1 cellular context compared by ENCODE assay signal in the genomic region with DNA sequence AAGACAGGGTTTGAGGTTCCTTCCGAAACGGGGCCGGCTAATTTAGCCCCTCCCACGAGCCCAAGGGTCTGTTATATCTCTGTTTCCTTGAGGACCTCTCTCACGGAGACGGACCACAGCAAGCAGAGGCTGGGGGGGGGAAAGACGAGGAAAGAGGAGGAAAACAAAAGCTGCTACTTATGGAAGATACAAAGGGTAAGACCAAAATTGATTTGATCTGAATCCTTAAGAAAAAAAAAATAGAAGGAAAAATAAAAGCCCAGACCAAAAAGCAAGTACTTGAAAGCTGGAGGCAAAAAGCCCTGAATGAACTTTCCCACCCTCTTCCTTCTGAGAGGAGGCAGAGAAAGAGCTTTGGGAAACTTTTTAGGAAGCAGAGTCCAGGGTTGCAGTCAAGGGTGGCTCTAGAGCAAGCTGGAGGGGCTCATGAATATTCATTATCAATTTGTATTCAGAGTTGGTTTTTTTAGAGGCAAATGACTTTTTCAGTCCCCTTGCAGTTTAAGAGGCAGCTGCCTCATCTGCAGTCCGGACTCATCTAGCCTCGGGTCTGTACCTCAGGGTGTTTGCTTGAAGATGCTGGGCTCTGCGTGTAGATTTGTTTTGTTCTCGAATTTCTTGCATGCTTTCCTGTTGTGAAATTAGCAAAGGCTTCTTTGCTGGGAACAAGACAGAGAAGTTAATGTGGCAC.
TF ChIP-seq lines count a peak whose summit lies in the region.

A gene with protein sequence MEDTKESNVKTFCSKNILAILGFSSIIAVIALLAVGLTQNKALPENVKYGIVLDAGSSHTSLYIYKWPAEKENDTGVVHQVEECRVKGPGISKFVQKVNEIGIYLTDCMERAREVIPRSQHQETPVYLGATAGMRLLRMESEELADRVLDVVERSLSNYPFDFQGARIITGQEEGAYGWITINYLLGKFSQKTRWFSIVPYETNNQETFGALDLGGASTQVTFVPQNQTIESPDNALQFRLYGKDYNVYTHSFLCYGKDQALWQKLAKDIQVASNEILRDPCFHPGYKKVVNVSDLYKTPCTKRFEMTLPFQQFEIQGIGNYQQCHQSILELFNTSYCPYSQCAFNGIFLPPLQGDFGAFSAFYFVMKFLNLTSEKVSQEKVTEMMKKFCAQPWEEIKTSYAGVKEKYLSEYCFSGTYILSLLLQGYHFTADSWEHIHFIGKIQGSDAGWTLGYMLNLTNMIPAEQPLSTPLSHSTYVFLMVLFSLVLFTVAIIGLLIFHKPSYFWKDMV (plus strand): TSS at position 103 of the 691 bp plus-strand sequence. CDS start 77 bp downstream, at position 180.

TF ChIP-seq in HepG2, 621 proteins besides CTCF, POLR2A, EP300 and RAD21:
- TF ChIP-seq JDP2 (CRISPR knock-in tag; IDR thresholded peaks at IDR 0.05; ENCODE audit: borderline replicate concordance) (no peak), ISX (CRISPR knock-in tag; conservative IDR thresholded peaks at IDR 0.05) (no peak), ZSCAN25 (CRISPR knock-in tag; IDR thresholded peaks at IDR 0.05) (no peak), SSRP1 (CRISPR knock-in tag; IDR thresholded peaks at IDR 0.05) (no peak), ZNF549 (CRISPR knock-in tag; IDR thresholded peaks at IDR 0.05) (no peak), IKZF1 (IDR thresholded peaks at IDR 0.05) (no peak), ZNF782 (CRISPR knock-in tag; IDR thresholded peaks at IDR 0.05; ENCODE audit: borderline replicate concordance) (no peak), REXO4 (CRISPR knock-in tag; IDR thresholded peaks at IDR 0.05; ENCODE audit: borderline replicate concordance) (no peak), ZNF7 (CRISPR knock-in tag; IDR thresholded peaks at IDR 0.05) (no peak), HOXA5 (CRISPR knock-in tag; IDR thresholded peaks at IDR 0.05) (no peak), FOXM1 (CRISPR knock-in tag; IDR thresholded peaks at IDR 0.05) (no peak), KDM5B (CRISPR knock-in tag; IDR thresholded peaks at IDR 0.05; ENCODE audit: borderline replicate concordance) (no peak)
- TF ChIP-seq, protein P1, sequence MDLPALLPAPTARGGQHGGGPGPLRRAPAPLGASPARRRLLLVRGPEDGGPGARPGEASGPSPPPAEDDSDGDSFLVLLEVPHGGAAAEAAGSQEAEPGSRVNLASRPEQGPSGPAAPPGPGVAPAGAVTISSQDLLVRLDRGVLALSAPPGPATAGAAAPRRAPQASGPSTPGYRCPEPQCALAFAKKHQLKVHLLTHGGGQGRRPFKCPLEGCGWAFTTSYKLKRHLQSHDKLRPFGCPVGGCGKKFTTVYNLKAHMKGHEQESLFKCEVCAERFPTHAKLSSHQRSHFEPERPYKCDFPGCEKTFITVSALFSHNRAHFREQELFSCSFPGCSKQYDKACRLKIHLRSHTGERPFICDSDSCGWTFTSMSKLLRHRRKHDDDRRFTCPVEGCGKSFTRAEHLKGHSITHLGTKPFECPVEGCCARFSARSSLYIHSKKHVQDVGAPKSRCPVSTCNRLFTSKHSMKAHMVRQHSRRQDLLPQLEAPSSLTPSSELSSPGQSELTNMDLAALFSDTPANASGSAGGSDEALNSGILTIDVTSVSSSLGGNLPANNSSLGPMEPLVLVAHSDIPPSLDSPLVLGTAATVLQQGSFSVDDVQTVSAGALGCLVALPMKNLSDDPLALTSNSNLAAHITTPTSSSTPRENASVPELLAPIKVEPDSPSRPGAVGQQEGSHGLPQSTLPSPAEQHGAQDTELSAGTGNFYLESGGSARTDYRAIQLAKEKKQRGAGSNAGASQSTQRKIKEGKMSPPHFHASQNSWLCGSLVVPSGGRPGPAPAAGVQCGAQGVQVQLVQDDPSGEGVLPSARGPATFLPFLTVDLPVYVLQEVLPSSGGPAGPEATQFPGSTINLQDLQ (CRISPR knock-in tag; IDR thresholded peaks at IDR 0.05) = no peak
- TF ChIP-seq, protein P2, sequence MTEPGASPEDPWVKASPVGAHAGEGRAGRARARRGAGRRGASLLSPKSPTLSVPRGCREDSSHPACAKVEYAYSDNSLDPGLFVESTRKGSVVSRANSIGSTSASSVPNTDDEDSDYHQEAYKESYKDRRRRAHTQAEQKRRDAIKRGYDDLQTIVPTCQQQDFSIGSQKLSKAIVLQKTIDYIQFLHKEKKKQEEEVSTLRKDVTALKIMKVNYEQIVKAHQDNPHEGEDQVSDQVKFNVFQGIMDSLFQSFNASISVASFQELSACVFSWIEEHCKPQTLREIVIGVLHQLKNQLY (CRISPR knock-in tag; IDR thresholded peaks at IDR 0.05) = no peak
- TF ChIP-seq, protein P3, sequence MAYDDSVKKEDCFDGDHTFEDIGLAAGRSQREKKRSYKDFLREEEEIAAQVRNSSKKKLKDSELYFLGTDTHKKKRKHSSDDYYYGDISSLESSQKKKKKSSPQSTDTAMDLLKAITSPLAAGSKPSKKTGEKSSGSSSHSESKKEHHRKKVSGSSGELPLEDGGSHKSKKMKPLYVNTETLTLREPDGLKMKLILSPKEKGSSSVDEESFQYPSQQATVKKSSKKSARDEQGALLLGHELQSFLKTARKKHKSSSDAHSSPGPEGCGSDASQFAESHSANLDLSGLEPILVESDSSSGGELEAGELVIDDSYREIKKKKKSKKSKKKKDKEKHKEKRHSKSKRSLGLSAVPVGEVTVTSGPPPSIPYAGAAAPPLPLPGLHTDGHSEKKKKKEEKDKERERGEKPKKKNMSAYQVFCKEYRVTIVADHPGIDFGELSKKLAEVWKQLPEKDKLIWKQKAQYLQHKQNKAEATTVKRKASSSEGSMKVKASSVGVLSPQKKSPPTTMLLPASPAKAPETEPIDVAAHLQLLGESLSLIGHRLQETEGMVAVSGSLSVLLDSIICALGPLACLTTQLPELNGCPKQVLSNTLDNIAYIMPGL (CRISPR knock-in tag; IDR thresholded peaks at IDR 0.05; ENCODE audit: borderline replicate concordance in 1 of 2, low read depth in 1 of 2) = no peak
- TF ChIP-seq, protein P4, sequence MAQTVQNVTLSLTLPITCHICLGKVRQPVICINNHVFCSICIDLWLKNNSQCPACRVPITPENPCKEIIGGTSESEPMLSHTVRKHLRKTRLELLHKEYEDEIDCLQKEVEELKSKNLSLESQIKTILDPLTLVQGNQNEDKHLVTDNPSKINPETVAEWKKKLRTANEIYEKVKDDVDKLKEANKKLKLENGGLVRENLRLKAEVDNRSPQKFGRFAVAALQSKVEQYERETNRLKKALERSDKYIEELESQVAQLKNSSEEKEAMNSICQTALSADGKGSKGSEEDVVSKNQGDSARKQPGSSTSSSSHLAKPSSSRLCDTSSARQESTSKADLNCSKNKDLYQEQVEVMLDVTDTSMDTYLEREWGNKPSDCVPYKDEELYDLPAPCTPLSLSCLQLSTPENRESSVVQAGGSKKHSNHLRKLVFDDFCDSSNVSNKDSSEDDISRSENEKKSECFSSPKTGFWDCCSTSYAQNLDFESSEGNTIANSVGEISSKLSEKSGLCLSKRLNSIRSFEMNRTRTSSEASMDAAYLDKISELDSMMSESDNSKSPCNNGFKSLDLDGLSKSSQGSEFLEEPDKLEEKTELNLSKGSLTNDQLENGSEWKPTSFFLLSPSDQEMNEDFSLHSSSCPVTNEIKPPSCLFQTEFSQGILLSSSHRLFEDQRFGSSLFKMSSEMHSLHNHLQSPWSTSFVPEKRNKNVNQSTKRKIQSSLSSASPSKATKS (CRISPR knock-in tag; IDR thresholded peaks at IDR 0.05) = no peak
- TF ChIP-seq, protein P5, sequence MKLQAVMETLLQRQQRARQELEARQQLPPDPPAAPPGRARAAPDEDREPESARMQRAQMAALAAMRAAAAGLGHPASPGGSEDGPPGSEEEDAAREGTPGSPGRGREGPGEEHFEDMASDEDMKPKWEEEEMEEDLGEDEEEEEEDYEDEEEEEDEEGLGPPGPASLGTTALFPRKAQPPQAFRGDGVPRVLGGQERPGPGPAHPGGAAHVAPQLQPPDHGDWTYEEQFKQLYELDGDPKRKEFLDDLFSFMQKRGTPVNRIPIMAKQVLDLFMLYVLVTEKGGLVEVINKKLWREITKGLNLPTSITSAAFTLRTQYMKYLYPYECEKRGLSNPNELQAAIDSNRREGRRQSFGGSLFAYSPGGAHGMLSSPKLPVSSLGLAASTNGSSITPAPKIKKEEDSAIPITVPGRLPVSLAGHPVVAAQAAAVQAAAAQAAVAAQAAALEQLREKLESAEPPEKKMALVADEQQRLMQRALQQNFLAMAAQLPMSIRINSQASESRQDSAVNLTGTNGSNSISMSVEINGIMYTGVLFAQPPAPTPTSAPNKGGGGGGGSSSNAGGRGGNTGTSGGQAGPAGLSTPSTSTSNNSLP (IDR thresholded peaks at IDR 0.05; ENCODE audit: low read depth, low read length) = no peak
